2 cellular contexts compared by ENCODE assay signal in genomic region chr2:111420074-111420473, GRCh38.
A peak's percentile ranks its signal among the peaks of the same experiment; 100 is the strongest.
TF ChIP-seq lines count a peak whose summit lies in the region.

No MANE protein-coding gene starts in this region.

TF ChIP-seq in K562, 482 proteins besides CTCF, POLR2A, EP300 and RAD21:
- TF ChIP-seq PKNOX1 (IDR thresholded peaks at IDR 0.05): peak; percentile 21; the same call in 1 of the 2 replicates
TF ChIP-seq in K562: peak in this region for 1; not testable (repeated sequence) for 481.

TF ChIP-seq in HepG2, 621 proteins besides CTCF, POLR2A, EP300 and RAD21:
- TF ChIP-seq ZBTB33 (CRISPR knock-in tag; IDR thresholded peaks at IDR 0.05): 0 out of 2 replicates have a peak, but pooled peaks have one; percentile 23
TF ChIP-seq in HepG2: peak in this region for 1; not testable (repeated sequence) for 620.
